ENCODE assay signal across 25 cellular contexts in genomic region chr11:85974126-85974525, GRCh38.
A peak's percentile ranks its signal among the peaks of the same experiment; 100 is the strongest.
DNase-seq lines count a peak whose midpoint lies in the region; ATAC-seq, FAIRE-seq and TF ChIP-seq lines count a peak whose summit lies in the region.
"Had no signal": no experiment of that assay in that cellular context is flagged by ENCODE, and none has a peak within 500 bp of the region (broad histone marks: within the 10 kb centered on the region; RNA-seq: fewer than 3 reads in every experiment).

No MANE protein-coding gene starts in this region.

- peaks cover 41% of the 10 kb centered on the region in 2 donors for H3K4me1 Mint-ChIP-seq in natural killer cell treated with Interleukin-12 subunit alpha and Interleukin-12 subunit beta and Interleukin-15 and Interleukin-18, amount 100 ng/mL, for 72 hours (ENCODE audit: low read depth in 2 of 2)

- H3K27me3 ChIP-seq in HepG2 (ENCODE audit: control insufficient read depth in 1 of 2, insufficient read depth in 2 of 2, low read length in 2 of 2), result no peaks in the 10 kb centered on the region
- H3K27me3 ChIP-seq: dorsolateral prefrontal cortex, upper lobe of left lung had no signal

- TF ChIP-seq RAD21 in HepG2 (CRISPR knock-in tag; IDR thresholded peaks at IDR 0.05), result no peak

- 92% methylated on average over 4 of the region's 4 CpGs for WGBS in HepG2 (ENCODE audit: low lambda C conversion rate)

- intact Hi-C loops in left ventricle myocardium superior (cut with micrococcal nuclease) (no loop called here), Right ventricle myocardium inferior (cut with DNase I) (no loop called here), HepG2 (cut with micrococcal nuclease; ENCODE audit: unreplicated experiment) (no loop called here)

- no peaks in the 10 kb centered on the region for H3K9me3 ChIP-seq in HepG2 (ENCODE audit: low read length)
- H3K9me3 ChIP-seq: HAP-1, upper lobe of left lung had no signal

- DNase-seq in left ventricle myocardium superior, result no peak
- no peak for DNase-seq in Right ventricle myocardium inferior (ENCODE audit: missing footprints)
- DNase-seq in choroid plexus epithelial cell (ENCODE audit: low read depth), result peak; percentile 80
- no peak for DNase-seq in HepG2 (ENCODE audit: low spot score)
- no peak for DNase-seq in natural killer cell treated with Interleukin-12 subunit alpha and Interleukin-12 subunit beta and Interleukin-15 and Interleukin-18, amount 100 ng/mL, for 72 hours (ENCODE audit: low spot score)
- DNase-seq in NCI-H2029 treated with DMSO at 0.1 percent for 48 hours (lab: John Stamatoyannopoulos, UW), result no peak
- DNase-seq: activated CD4-positive, alpha-beta memory T cell treated with anti-CD3 and anti-CD28 coated beads, Interleukin-2, amount 10 ng/mL, durations not matched to agents 7 days and 5 days; activated gamma-delta T cell; activated T-cell treated with anti-CD3 and anti-CD28 coated beads for 4 hours; amygdala; dorsolateral prefrontal cortex; kidney glomerular epithelial cell; MM.1S; naive B cell; NCI-H1694; NCI-H774; retina; T1000; upper lobe of left lung had no signal

- TF ChIP-seq POLR2A in HepG2 (IDR thresholded peaks at IDR 0.05; ENCODE audit: insufficient read depth in 1 of 2, low read depth in 2 of 2, low read length in 2 of 2), result no peak

- peaks cover 6% of the 10 kb centered on the region for H4K20me1 ChIP-seq in HepG2 (ENCODE audit: insufficient read depth, low read length)

- no peak overlapping the region for H3K9ac ChIP-seq in HepG2 (ENCODE audit: insufficient read depth, low read depth, low read length)

- peaks cover 17% of the 10 kb centered on the region for H3K4me1 ChIP-seq in HepG2 (ENCODE audit: insufficient read depth, low read length)

- H3K4me3 ChIP-seq in choroid plexus epithelial cell (ENCODE audit: low read depth, low read length) (no peak overlapping the region), HepG2 (replicated peaks in 1 of 3; ENCODE audit: insufficient read depth in 1 of 3, low read depth in 2 of 3, low read length in 3 of 3) (no peak overlapping the region)
- H3K4me3 ChIP-seq: dorsolateral prefrontal cortex, HAP-1, upper lobe of left lung had no signal

- TF ChIP-seq CTCF in choroid plexus epithelial cell (conservative IDR thresholded peaks at IDR 0.05; ENCODE audit: low read depth, low read length), result no peak
- no peak for TF ChIP-seq CTCF in HepG2 (CRISPR knock-in tag; IDR thresholded peaks at IDR 0.05)

- no TSS peak for BruUV-seq in HepG2 (replicated peaks; lab: Mats Ljungman, UMichigan)

- FAIRE-seq in HepG2 (lab: Jason Lieb, UNC), result peak; percentile 26

- no peak overlapping the region for H3K27ac ChIP-seq in HepG2 (ENCODE audit: extremely low read length, insufficient read depth, low read length)
- H3K27ac ChIP-seq: C4-2B, epithelial cell of prostate had no signal

- peaks cover 9 to 53% of the 10 kb centered on the region in 2 experiments for H3K36me3 ChIP-seq in HepG2 (replicated peaks in 1 of 2; ENCODE audit: control insufficient read depth in 1 of 2, insufficient read depth in 2 of 2, low read length in 2 of 2)

- ATAC-seq in left ventricle myocardium superior (peak; percentile 21), Right ventricle myocardium inferior (no peak), HepG2 (no peak), HG03025 (IDR thresholded peaks at IDR 0.05; ENCODE audit: low FRiP score, unreplicated experiment) (no peak), HG03439 (IDR thresholded peaks at IDR 0.05; ENCODE audit: unreplicated experiment) (no peak)
- ATAC-seq in natural killer cell treated with Interleukin-12 subunit alpha and Interleukin-12 subunit beta and Interleukin-15 and Interleukin-18, amount 100 ng/mL, for 72 hours, result no peak

- no peak overlapping the region for H3K4me2 ChIP-seq in HepG2 (ENCODE audit: low read depth, low read length)

- H3K27ac Mint-ChIP-seq in natural killer cell treated with Interleukin-12 subunit alpha and Interleukin-12 subunit beta and Interleukin-15 and Interleukin-18, amount 100 ng/mL, for 72 hours, result peak overlapping the region in 1 of 2 donors; percentile 71
- H3K27ac Mint-ChIP-seq: activated CD4-positive, alpha-beta memory T cell treated with anti-CD3 and anti-CD28 coated beads, Interleukin-2, amount 10 ng/mL, durations not matched to agents 7 days and 5 days had no signal

- TF ChIP-seq EP300 in HepG2 (IDR thresholded peaks at IDR 0.05; ENCODE audit: low read depth in 2 of 2, low read length in 2 of 2), result no peak
- TF ChIP-seq EP300 in HepG2 (CRISPR knock-in tag; IDR thresholded peaks at IDR 0.05; ENCODE audit: borderline replicate concordance), result no peak

- in situ Hi-C loops in HepG2 (cut with HindIII; ENCODE audit: extremely low pct_ligation_motif_present, low pct_unique_long_range_greater_than_20kb), result no loop called here

- no peak overlapping the region for H3K4me3 Mint-ChIP-seq in natural killer cell treated with Interleukin-12 subunit alpha and Interleukin-12 subunit beta and Interleukin-15 and Interleukin-18, amount 100 ng/mL, for 72 hours
- H3K4me3 Mint-ChIP-seq: activated CD4-positive, alpha-beta memory T cell treated with anti-CD3 and anti-CD28 coated beads, Interleukin-2, amount 10 ng/mL, durations not matched to agents 7 days and 5 days; memory B cell; naive B cell had no signal

- POLR2A ChIA-PET in HepG2 (lab: Yijun Ruan, JAX), result no interaction called here

- no peak overlapping the region for H2AFZ ChIP-seq in HepG2 (ENCODE audit: low read length)

- H3K27me3 Mint-ChIP-seq in natural killer cell treated with Interleukin-12 subunit alpha and Interleukin-12 subunit beta and Interleukin-15 and Interleukin-18, amount 100 ng/mL, for 72 hours, result no peaks in the 10 kb centered on the region
- H3K27me3 Mint-ChIP-seq: activated CD4-positive, alpha-beta memory T cell treated with anti-CD3 and anti-CD28 coated beads, Interleukin-2, amount 10 ng/mL, durations not matched to agents 7 days and 5 days; memory B cell; naive B cell had no signal

- CTCF ChIA-PET in HepG2 (lab: Yijun Ruan, JAX; ENCODE audit: low intra/inter-chr PET ratio, low total read pairs), result no interaction called here

- H3K9me3 Mint-ChIP-seq in natural killer cell treated with Interleukin-12 subunit alpha and Interleukin-12 subunit beta and Interleukin-15 and Interleukin-18, amount 100 ng/mL, for 72 hours, result no peaks in the 10 kb centered on the region
- H3K9me3 Mint-ChIP-seq: activated CD4-positive, alpha-beta memory T cell treated with anti-CD3 and anti-CD28 coated beads, Interleukin-2, amount 10 ng/mL, durations not matched to agents 7 days and 5 days; memory B cell; naive B cell had no signal

- H3K79me2 ChIP-seq in HepG2 (ENCODE audit: insufficient read depth, low read length), result peaks cover 4% of the 10 kb centered on the region

- H3K36me3 Mint-ChIP-seq in natural killer cell treated with Interleukin-12 subunit alpha and Interleukin-12 subunit beta and Interleukin-15 and Interleukin-18, amount 100 ng/mL, for 72 hours, result peaks cover 30% of the 10 kb centered on the region

TF ChIP-seq in HepG2, 621 proteins besides CTCF, POLR2A, EP300 and RAD21 (continues in another document):
- TF ChIP-seq ZNF574 (CRISPR knock-in tag; IDR thresholded peaks at IDR 0.05) (no peak), PRMT3 (CRISPR knock-in tag; IDR thresholded peaks at IDR 0.05; ENCODE audit: borderline replicate concordance, low read depth) (no peak), ZNF746 (CRISPR knock-in tag; IDR thresholded peaks at IDR 0.05) (no peak)
